In the genomic region with DNA sequence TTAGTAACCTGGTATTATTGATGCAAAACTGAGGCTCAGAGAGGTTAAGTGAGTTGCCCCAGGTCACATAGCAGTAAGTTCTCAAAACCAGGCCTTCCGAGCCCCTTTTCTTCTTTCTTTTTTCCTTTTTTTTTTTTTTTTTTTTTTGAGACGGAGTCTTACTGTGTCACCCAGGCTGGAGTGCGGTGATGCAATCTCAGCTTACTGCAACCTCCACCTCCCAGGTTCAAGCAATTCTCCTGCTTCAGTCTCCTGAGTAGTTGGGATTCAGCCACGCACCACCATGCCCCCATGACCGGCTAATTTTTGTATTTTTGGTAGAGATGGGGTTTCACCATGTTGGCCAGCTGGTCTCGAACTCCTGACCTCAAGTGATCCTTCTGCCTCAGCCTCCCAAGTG, we compare ENCODE assay signal across 1 cellular context.
A peak's percentile ranks its signal among the peaks of the same experiment; 100 is the strongest.
TF ChIP-seq lines count a peak whose summit lies in the region.
"Not testable (repeated sequence)": the region's sequence is repeated elsewhere in the genome, so short reads cannot be mapped to it uniquely, and the experiment has no call there.

No MANE protein-coding gene starts in this region.

TF ChIP-seq in K562, 482 proteins besides CTCF, POLR2A, EP300 and RAD21:
- not testable (repeated sequence) for TF ChIP-seq CEBPG (CRISPR knock-in tag; IDR thresholded peaks at IDR 0.05)
- peak; percentile 32 to 56; a peak in 3 of 4 replicates for TF ChIP-seq CEBPG (tag; conservative IDR thresholded peaks at IDR 0.05 in 1 of 2, IDR thresholded peaks at IDR 0.05 in 1 of 2)
- TF ChIP-seq, protein P1, sequence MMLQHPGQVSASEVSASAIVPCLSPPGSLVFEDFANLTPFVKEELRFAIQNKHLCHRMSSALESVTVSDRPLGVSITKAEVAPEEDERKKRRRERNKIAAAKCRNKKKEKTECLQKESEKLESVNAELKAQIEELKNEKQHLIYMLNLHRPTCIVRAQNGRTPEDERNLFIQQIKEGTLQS (IDR thresholded peaks at IDR 0.05), result peak; percentile 23
- TF ChIP-seq, protein P1 (CRISPR knock-in tag; conservative IDR thresholded peaks at IDR 0.05), result not testable (repeated sequence)
